Comparison of ENCODE assay signal across 8 cellular contexts in genomic region chr17:50482516-50482915, GRCh38. TPM values are rescaled to one million over a fixed set of nuclear protein-coding genes. Genes with fewer than 3 reads are reported as not detected.
DNase-seq lines count a peak whose midpoint lies in the region; ATAC-seq and TF ChIP-seq lines count a peak whose summit lies in the region.

No MANE protein-coding gene starts in this region.

- DNase-seq in GM10266 (ENCODE audit: extremely low spot score) (peak; percentile 81), LHCN-M2 (ENCODE audit: low read depth) (peak; percentile 96), SK-MEL-5 (ENCODE audit: low read depth, low spot score) (peak; percentile 96), germinal center (ENCODE audit: low spot score) (peak; percentile 56), omental fat pad (ENCODE audit: low spot score) (peak; percentile 91), superior temporal gyrus (ENCODE audit: extremely low spot score) (peak; percentile 96)
- peak; percentile 83 for DNase-seq in activated naive CD4-positive, alpha-beta T cell treated with anti-CD3 and anti-CD28 coated beads, Interleukin-2, amount 10 ng/mL, durations not matched to agents 7 days and 5 days

- no peak overlapping the region for H3K27ac Mint-ChIP-seq in activated naive CD4-positive, alpha-beta T cell treated with anti-CD3 and anti-CD28 coated beads, Interleukin-2, amount 10 ng/mL, durations not matched to agents 7 days and 5 days

- no peak overlapping the region for H3K4me3 Mint-ChIP-seq in activated naive CD4-positive, alpha-beta T cell treated with anti-CD3 and anti-CD28 coated beads, Interleukin-2, amount 10 ng/mL, durations not matched to agents 7 days and 5 days

- peaks cover 21% of the 10 kb centered on the region for H3K4me1 Mint-ChIP-seq in activated naive CD4-positive, alpha-beta T cell treated with anti-CD3 and anti-CD28 coated beads, Interleukin-2, amount 10 ng/mL, durations not matched to agents 7 days and 5 days

- peak; percentile 96 for TF ChIP-seq CTCF in GM10266 (IDR thresholded peaks at IDR 0.05; ENCODE audit: control insufficient read depth, insufficient read depth, low read depth, missing control alignments)
- TF ChIP-seq CTCF in omental fat pad (IDR thresholded peaks at IDR 0.05) = peak in 1 of 3 donors; percentile 96

- in situ Hi-C loops in SK-MEL-5 (cut with HindIII; ENCODE audit: low pct_unique_long_range_greater_than_20kb, low sequenced_read_pairs) = no loop called here

- H3K9me3 Mint-ChIP-seq in activated naive CD4-positive, alpha-beta T cell treated with anti-CD3 and anti-CD28 coated beads, Interleukin-2, amount 10 ng/mL, durations not matched to agents 7 days and 5 days = no peaks in the 10 kb centered on the region

- peaks cover 11% of the 10 kb centered on the region for H3K36me3 Mint-ChIP-seq in activated naive CD4-positive, alpha-beta T cell treated with anti-CD3 and anti-CD28 coated beads, Interleukin-2, amount 10 ng/mL, durations not matched to agents 7 days and 5 days

- CTCF ChIA-PET in activated naive CD4-positive, alpha-beta T cell treated with anti-CD3 and anti-CD28 coated beads, Interleukin-2, amount 10 ng/mL, durations not matched to agents 7 days and 5 days (lab: Charles Lee) = interaction anchor here (0.6 to 5.1 kb wide), 12 partner anchors 15 to 252 kb away, joined by 3 to 48 read pairs (median 3); partner anchors contain the start of gene EPN3

- H3K27me3 Mint-ChIP-seq in activated naive CD4-positive, alpha-beta T cell treated with anti-CD3 and anti-CD28 coated beads, Interleukin-2, amount 10 ng/mL, durations not matched to agents 7 days and 5 days = peaks cover 4% of the 10 kb centered on the region

- peak; percentile 85 for ATAC-seq in omental fat pad (ENCODE audit: low FRiP score)
- ATAC-seq in GM19035 (IDR thresholded peaks at IDR 0.05; ENCODE audit: unreplicated experiment) = no peak

RNA-seq across cellular contexts. Expression of gene RSAD1, which starts 3.9 kb away (rescaled TPM):
- total RNA-seq in LHCN-M2 (2014; rRNA removed) = 17.8 and 23.2 TPM in 2 replicates
- 13.1 TPM for polyA plus RNA-seq in LHCN-M2 (2012)
- 35.7 and 41.4 TPM in 2 replicates for total RNA-seq in SK-MEL-5 (2014; rRNA removed; shearing (Covaris generic))
- 50.8 and 52.6 TPM in 2 replicates for polyA plus RNA-seq in SK-MEL-5 (2015; cell fraction: cytosol; rRNA removed)
- 188 and 198 TPM in 2 replicates for polyA plus RNA-seq in SK-MEL-5 (2015; cell fraction: nucleus; rRNA removed)
- 10 to 100 TPM; 18.7 to 25.9 (median 23.4) TPM for total RNA-seq in omental fat pad

RNA-seq across cellular contexts. Expression of gene CHAD, which starts 13.8 kb away (rescaled TPM):
- total RNA-seq in LHCN-M2 (2014; rRNA removed) (not detected in 2 replicates), omental fat pad (not detected)
- polyA plus RNA-seq in LHCN-M2 (2012) = 0.21 TPM
- total RNA-seq in SK-MEL-5 (2014; rRNA removed; shearing (Covaris generic)) = not detected in 2 replicates
- polyA plus RNA-seq in SK-MEL-5 (2015; cell fraction: cytosol; rRNA removed) = not detected in 2 replicates
- not detected in 2 replicates for polyA plus RNA-seq in SK-MEL-5 (2015; cell fraction: nucleus; rRNA removed)

RNA-seq across cellular contexts. Expression of gene MYCBPAP, which starts 25.7 kb away (rescaled TPM):
- total RNA-seq in LHCN-M2 (2014; rRNA removed) (0.34 and 0.83 TPM in 2 replicates), omental fat pad (1 to 10 TPM in 2 of 4 donors, under 1 TPM in 1, not detected in 1; 0.36 to 1.9 (median 1.0) TPM)
- polyA plus RNA-seq in LHCN-M2 (2012) = 0.49 TPM
- 0.32 and 1.5 TPM in 2 replicates for total RNA-seq in SK-MEL-5 (2014; rRNA removed; shearing (Covaris generic))
- polyA plus RNA-seq in SK-MEL-5 (2015; cell fraction: cytosol; rRNA removed) = 0.28 and 0.50 TPM in 2 replicates
- 1.4 TPM in 2 replicates for polyA plus RNA-seq in SK-MEL-5 (2015; cell fraction: nucleus; rRNA removed)

RNA-seq across cellular contexts. Expression of gene EPN3, which starts 50.0 kb away (rescaled TPM):
- total RNA-seq in LHCN-M2 (2014; rRNA removed) (0.11 TPM in 1 of 2 replicates, not detected in the other), omental fat pad (not detected)
- polyA plus RNA-seq in LHCN-M2 (2012) = 0.04 TPM
- 0.03 TPM in 1 of 2 replicates, not detected in the other for total RNA-seq in SK-MEL-5 (2014; rRNA removed; shearing (Covaris generic))
- not detected in 2 replicates for polyA plus RNA-seq in SK-MEL-5 (2015; cell fraction: cytosol; rRNA removed)
- polyA plus RNA-seq in SK-MEL-5 (2015; cell fraction: nucleus; rRNA removed) = not detected in 2 replicates

RNA-seq across cellular contexts. Expression of gene ACSF2, which starts 56.5 kb away (rescaled TPM):
- total RNA-seq in LHCN-M2 (2014; rRNA removed) = 16.6 and 17.0 TPM in 2 replicates
- polyA plus RNA-seq in LHCN-M2 (2012) = 25.9 TPM
- 11.2 and 11.8 TPM in 2 replicates for total RNA-seq in SK-MEL-5 (2014; rRNA removed; shearing (Covaris generic))
- 1.2 and 3.0 TPM in 2 replicates for polyA plus RNA-seq in SK-MEL-5 (2015; cell fraction: cytosol; rRNA removed)
- 59.6 and 79.5 TPM in 2 replicates for polyA plus RNA-seq in SK-MEL-5 (2015; cell fraction: nucleus; rRNA removed)
- total RNA-seq in omental fat pad = 100 to 1,000 TPM in 1 of 4 donors, 10 to 100 TPM in 3; 36.6 to 140 (median 65.3) TPM
